ENCODE assay signal across 8 cellular contexts in the genomic region with DNA sequence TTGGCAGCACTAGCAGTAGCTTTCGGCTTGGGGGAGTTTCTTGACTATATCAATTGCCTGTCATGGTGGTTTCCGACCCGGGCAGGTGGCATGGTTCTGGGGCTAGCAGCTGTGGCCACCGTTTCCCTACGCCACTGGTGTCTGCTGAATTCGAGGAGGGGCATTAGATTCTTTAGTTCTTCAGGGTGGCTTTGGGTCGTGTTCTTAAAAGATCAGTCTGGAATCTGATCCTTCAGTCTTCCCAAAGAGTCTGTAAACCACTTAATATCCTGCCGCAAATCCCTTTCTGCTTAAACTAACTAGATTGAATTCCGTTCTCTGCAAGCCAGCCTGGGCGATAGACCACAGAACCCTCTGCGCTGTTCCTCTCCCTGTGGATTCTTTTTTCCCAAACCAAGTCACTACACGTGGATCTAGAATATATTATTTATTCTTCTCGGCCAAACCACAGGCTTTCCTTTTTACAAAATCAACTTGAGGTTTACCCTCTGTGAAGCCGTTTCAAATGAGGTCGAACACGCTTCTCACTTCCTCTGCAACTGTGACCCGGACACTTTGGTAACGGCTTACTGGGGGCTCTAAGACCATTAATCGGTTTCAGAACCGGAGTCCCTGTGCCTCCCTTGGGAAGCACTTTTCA. TPM values are rescaled to one million over a fixed set of nuclear protein-coding genes. Genes with fewer than 3 reads are reported as not detected.
DNase-seq lines count a peak whose midpoint lies in the region; ATAC-seq and TF ChIP-seq lines count a peak whose summit lies in the region.

No MANE protein-coding gene starts in this region.

- TSS peak; percentile 81 for BruUV-seq in PC-3 (replicated peaks; lab: Mats Ljungman, UMichigan)

- no peak overlapping the region for H3K27ac ChIP-seq in PC-3 (ENCODE audit: low read length)
- peak overlapping the region; percentile 27 for H3K27ac ChIP-seq in skeletal muscle tissue (ENCODE audit: low read depth, low read length)

- H3F3A ChIP-seq in PC-3 (ENCODE audit: low read length, unreplicated experiment): no peaks in the 10 kb centered on the region

- POLR2A ChIA-PET in PC-3 (lab: Charles Lee; ENCODE audit: unreplicated experiment): no interaction called here

- H3K4me3 ChIP-seq in PC-3 (ENCODE audit: low read length) (peak overlapping the region; percentile 63), fibroblast of mammary gland (ENCODE audit: control insufficient read depth, low read depth, low read length) (peak overlapping the region; percentile 78), skeletal muscle tissue (ENCODE audit: low read length in 3 of 3) (peak overlapping the region; percentile 77 to 96 (median 78))

- peak overlapping the region; percentile 68 for H3K4me2 ChIP-seq in PC-3 (ENCODE audit: low read length)

- DNase-seq in PC-3: no peak
- DNase-seq in fibroblast of mammary gland (ENCODE audit: low read depth): no peak
- no peak for DNase-seq in NCI-H345 (lab: John Stamatoyannopoulos, UW)
- no peak for DNase-seq in DMS153 treated with DMSO at 0.1 percent for 48 hours (lab: John Stamatoyannopoulos, UW; ENCODE audit: unreplicated experiment)

- H3K27me3 ChIP-seq in PC-3 (ENCODE audit: low read length) (no peaks in the 10 kb centered on the region; the same call in 1 of the 2 replicates), skeletal muscle tissue (ENCODE audit: control insufficient read depth in 3 of 3, insufficient read depth in 3 of 3, low read length in 3 of 3) (peaks cover 0 to 2% (median 0%) of the 10 kb centered on the region in 3 donors)

- H3K4me1 ChIP-seq in PC-3 (ENCODE audit: insufficient read depth, low read length) (no peaks in the 10 kb centered on the region), skeletal muscle tissue (ENCODE audit: control insufficient read depth in 3 of 3, insufficient read depth in 3 of 3, low read length in 3 of 3) (peaks cover 4 to 21% (median 8%) of the 10 kb centered on the region in 3 donors)

- H3K36me3 ChIP-seq in PC-3 (ENCODE audit: low read depth, low read length) (no peaks in the 10 kb centered on the region), skeletal muscle tissue (ENCODE audit: control insufficient read depth in 3 of 3, insufficient read depth in 3 of 3, low read length in 3 of 3) (no peaks in the 10 kb centered on the region)

- CTCF ChIA-PET in PC-3 (lab: Charles Lee): no interaction called here

- peak overlapping the region; percentile 54 for H3K9ac ChIP-seq in PC-3 (ENCODE audit: low read length)
- H3K9ac ChIP-seq in skeletal muscle tissue (ENCODE audit: low read depth in 1 of 3, low read length in 3 of 3): peak overlapping the region; percentile 70 to 82 (median 79)

- TF ChIP-seq POLR2A in GM18505 (IDR thresholded peaks at IDR 0.05; ENCODE audit: borderline replicate concordance, extremely low read depth, insufficient read depth, insufficient read length): no peak

- intact Hi-C loops in PC-3 (cut with micrococcal nuclease): loop anchor here (5.0 kb wide), 1 partner anchor 1498 kb away; no protein-coding TSS in a partner anchor

- TF ChIP-seq CTCF in PC-3 (conservative IDR thresholded peaks at IDR 0.05; ENCODE audit: low read depth, low read length): no peak
- no peak for TF ChIP-seq CTCF in fibroblast of mammary gland (conservative IDR thresholded peaks at IDR 0.05; ENCODE audit: control insufficient read depth, insufficient read depth, low read depth, low read length)

- H4K20me1 ChIP-seq in PC-3 (ENCODE audit: low read length): no peaks in the 10 kb centered on the region

- H3K9me2 ChIP-seq in PC-3 (replicated peaks; ENCODE audit: low read length): no peaks in the 10 kb centered on the region

- no peaks in the 10 kb centered on the region for H3K9me3 ChIP-seq in PC-3 (ENCODE audit: low read length)
- no peaks in the 10 kb centered on the region for H3K9me3 ChIP-seq in skeletal muscle tissue (ENCODE audit: control insufficient read depth in 3 of 3, low read length in 3 of 3)

- H3K79me2 ChIP-seq in PC-3 (ENCODE audit: low read length): no peaks in the 10 kb centered on the region

- ATAC-seq in GM19455 (IDR thresholded peaks at IDR 0.05; ENCODE audit: unreplicated experiment) (peak; percentile 40), PC-3 (no peak; the same call in none of the 2 replicates), GM18505 (IDR thresholded peaks at IDR 0.05; ENCODE audit: unreplicated experiment) (no peak), GM18519 (IDR thresholded peaks at IDR 0.05; ENCODE audit: low FRiP score, unreplicated experiment) (no peak)

- H2AFZ ChIP-seq in PC-3 (ENCODE audit: low read length): peak overlapping the region; percentile 83

RNA-seq across cellular contexts. Expression of a gene that starts 55.4 kb away (rescaled TPM):
- total RNA-seq in PC-3 (2014; rRNA removed) (7.3 and 12.0 TPM in 2 replicates), skeletal muscle tissue (1.6 TPM)
